Comparison of ENCODE assay signal across 1 cellular context in genomic region chr16:81814751-81815428, GRCh38.
TF ChIP-seq lines count a peak whose summit lies in the region.

No MANE protein-coding gene starts in this region.

TF ChIP-seq in SK-N-SH treated with all-trans-retinoic acid at 6 μM for 48 hours, 23 proteins besides CTCF, POLR2A, EP300 and RAD21 (continued from another document):
- TF ChIP-seq RARB (CRISPR knock-in tag; IDR thresholded peaks at IDR 0.05) = no peak
- TF ChIP-seq OSR1 (CRISPR knock-in tag; IDR thresholded peaks at IDR 0.05) = no peak
- TF ChIP-seq, protein P1, sequence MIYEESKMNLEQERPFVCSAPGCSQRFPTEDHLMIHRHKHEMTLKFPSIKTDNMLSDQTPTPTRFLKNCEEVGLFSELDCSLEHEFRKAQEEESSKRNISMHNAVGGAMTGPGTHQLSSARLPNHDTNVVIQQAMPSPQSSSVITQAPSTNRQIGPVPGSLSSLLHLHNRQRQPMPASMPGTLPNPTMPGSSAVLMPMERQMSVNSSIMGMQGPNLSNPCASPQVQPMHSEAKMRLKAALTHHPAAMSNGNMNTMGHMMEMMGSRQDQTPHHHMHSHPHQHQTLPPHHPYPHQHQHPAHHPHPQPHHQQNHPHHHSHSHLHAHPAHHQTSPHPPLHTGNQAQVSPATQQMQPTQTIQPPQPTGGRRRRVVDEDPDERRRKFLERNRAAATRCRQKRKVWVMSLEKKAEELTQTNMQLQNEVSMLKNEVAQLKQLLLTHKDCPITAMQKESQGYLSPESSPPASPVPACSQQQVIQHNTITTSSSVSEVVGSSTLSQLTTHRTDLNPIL (CRISPR knock-in tag; IDR thresholded peaks at IDR 0.05; ENCODE audit: low read depth) = no peak
- TF ChIP-seq ZNF565 (CRISPR knock-in tag; conservative IDR thresholded peaks at IDR 0.05; ENCODE audit: low read depth) = no peak
- TF ChIP-seq SNAI2 (CRISPR knock-in tag; IDR thresholded peaks at IDR 0.05) = no peak
- TF ChIP-seq ESRRG (CRISPR knock-in tag; IDR thresholded peaks at IDR 0.05) = no peak
- no peak for TF ChIP-seq ZNF70 (CRISPR knock-in tag; IDR thresholded peaks at IDR 0.05)
- TF ChIP-seq, protein P2, sequence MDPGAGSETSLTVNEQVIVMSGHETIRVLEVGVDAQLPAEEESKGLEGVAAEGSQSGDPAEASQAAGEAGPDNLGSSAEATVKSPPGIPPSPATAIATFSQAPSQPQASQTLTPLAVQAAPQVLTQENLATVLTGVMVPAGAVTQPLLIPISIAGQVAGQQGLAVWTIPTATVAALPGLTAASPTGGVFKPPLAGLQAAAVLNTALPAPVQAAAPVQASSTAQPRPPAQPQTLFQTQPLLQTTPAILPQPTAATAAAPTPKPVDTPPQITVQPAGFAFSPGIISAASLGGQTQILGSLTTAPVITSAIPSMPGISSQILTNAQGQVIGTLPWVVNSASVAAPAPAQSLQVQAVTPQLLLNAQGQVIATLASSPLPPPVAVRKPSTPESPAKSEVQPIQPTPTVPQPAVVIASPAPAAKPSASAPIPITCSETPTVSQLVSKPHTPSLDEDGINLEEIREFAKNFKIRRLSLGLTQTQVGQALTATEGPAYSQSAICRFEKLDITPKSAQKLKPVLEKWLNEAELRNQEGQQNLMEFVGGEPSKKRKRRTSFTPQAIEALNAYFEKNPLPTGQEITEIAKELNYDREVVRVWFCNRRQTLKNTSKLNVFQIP (CRISPR knock-in tag; IDR thresholded peaks at IDR 0.05; ENCODE audit: borderline replicate concordance, low read depth) = no peak
- no peak for TF ChIP-seq BACH2 (CRISPR knock-in tag; IDR thresholded peaks at IDR 0.05; ENCODE audit: borderline replicate concordance)
